Comparison of ENCODE assay signal across 8 cellular contexts in genomic region chr9:134066923-134067851, GRCh38. TPM values are rescaled to one million over a fixed set of nuclear protein-coding genes. Genes with fewer than 3 reads are reported as not detected.
DNase-seq lines count a peak whose midpoint lies in the region; ATAC-seq, FAIRE-seq and TF ChIP-seq lines count a peak whose summit lies in the region.

No MANE protein-coding gene starts in this region.

- H2BK12ac ChIP-seq in H1 (ENCODE audit: low read depth, low read length): no peak overlapping the region

- H3K79me2 ChIP-seq in H1 (ENCODE audit: control insufficient read depth in 1 of 2, insufficient read depth in 2 of 2, low read length in 2 of 2): peaks cover 33 to 50% of the 10 kb centered on the region in 2 experiments

- no peaks in the 10 kb centered on the region for H3K9me3 ChIP-seq in CD4-positive, alpha-beta T cell (ENCODE audit: control insufficient read depth, low read length)
- H3K9me3 ChIP-seq in H1 (ENCODE audit: insufficient read depth in 2 of 2, low read depth in 1 of 2, low read length in 1 of 2) (peaks cover 3 to 8% of the 10 kb centered on the region in 2 experiments; a peak in 2 of 4 replicates), mucosa of rectum (ENCODE audit: control insufficient read depth in 2 of 2, low read length in 2 of 2) (no peaks in the 10 kb centered on the region), transverse colon (no peaks in the 10 kb centered on the region)

- H3K9me3 Mint-ChIP-seq in CD4-positive, alpha-beta T cell: no peaks in the 10 kb centered on the region

- H4K91ac ChIP-seq in H1 (replicated peaks; ENCODE audit: insufficient read length, low read length): peak overlapping the region; percentile 88

- peaks cover 0 to 15% (median 8%) of the 10 kb centered on the region in 4 experiments; a peak in 5 of 7 replicates for H3K4me1 ChIP-seq in H1 (replicated peaks in 1 of 4; ENCODE audit: control insufficient read depth in 3 of 4, insufficient read depth in 4 of 4, low read length in 3 of 4)
- peaks cover 17 to 19% of the 10 kb centered on the region in 2 donors for H3K4me1 ChIP-seq in mucosa of rectum (ENCODE audit: control insufficient read depth in 2 of 2, insufficient read depth in 2 of 2, low read length in 2 of 2)
- H3K4me1 ChIP-seq in transverse colon: peaks cover 8 to 32% (median 24%) of the 10 kb centered on the region in 4 donors

- peaks cover 22% of the 10 kb centered on the region for H3K27me3 Mint-ChIP-seq in CD4-positive, alpha-beta T cell

- H3K56ac ChIP-seq in H1 (replicated peaks; ENCODE audit: insufficient read length, low read depth, low read length): peak overlapping the region; percentile 77

- H3K27ac ChIP-seq in CD4-positive, alpha-beta T cell (ENCODE audit: low read depth, low read length): no peak overlapping the region
- H3K27ac ChIP-seq in H1 (ENCODE audit: low read depth, low read length) (peak overlapping the region; percentile 65), mucosa of rectum (ENCODE audit: low read depth in 2 of 2, low read length in 2 of 2) (peak overlapping the region; percentile 69 to 71), transverse colon (peak overlapping the region; percentile 81 to 100 (median 99))

- no peak overlapping the region for H3K23ac ChIP-seq in H1 (ENCODE audit: insufficient read length)

- peaks cover 16% of the 10 kb centered on the region for H3K36me3 Mint-ChIP-seq in CD4-positive, alpha-beta T cell (ENCODE audit: low read depth)

- peak overlapping the region; percentile 91; the same call in 1 of the 2 replicates for H4K8ac ChIP-seq in H1 (ENCODE audit: extremely low read depth, insufficient read depth, low read length)

- 1% methylated on average over 57 of the region's 125 CpGs; no CpG with 5 or more reads in 1 of the 2 experiments for WGBS in H1 (ENCODE audit: extremely low coverage in 1 of 2, insufficient coverage in 1 of 2, insufficient read length in 1 of 2, insufficient replicate concordance in 2 of 2, low coverage in 1 of 2, low lambda C conversion rate in 2 of 2, missing lambda C conversion rate in 1 of 2), 2 experiments
- WGBS in transverse colon (ENCODE audit: low coverage in 1 of 2), 2 donors: 1% methylated on average over 92 of the region's 125 CpGs; no CpG with 5 or more reads in 1 of the 2 donors

- TF ChIP-seq RAD21 in H1 (IDR thresholded peaks at IDR 0.05 in 1 of 2, conservative IDR thresholded peaks at IDR 0.05 in 1 of 2; ENCODE audit: low read depth in 2 of 2, low read length in 2 of 2): no peak

- in situ Hi-C loops in transverse colon (cut with MboI; ENCODE audit: low pct_ligation_motif_present in 1 of 4, low pct_unique_long_range_greater_than_20kb in 1 of 4, low sequenced_read_pairs in 3 of 4): no loop called here

- peak in 7 of 10 experiments; percentile 12 to 42 (median 33) for DNase-seq in CD4-positive, alpha-beta T cell
- DNase-seq in HuH-7.5 (ENCODE audit: low spot score): peak; percentile 60
- peak; percentile 42 for DNase-seq in activated CD4-positive, alpha-beta T cell treated with anti-CD3 and anti-CD28 coated beads, Interleukin-2, amount 50 U/mL, for 1 hour
- DNase-seq in H1 (ENCODE audit: low read depth in 1 of 2, low spot score in 2 of 2): no peak
- peak; percentile 37 for DNase-seq in transverse colon

- H3K23me2 ChIP-seq in H1 (ENCODE audit: low read depth, low read length): peaks cover 5% of the 10 kb centered on the region

- H2BK15ac ChIP-seq in H1 (ENCODE audit: low read length): no peak overlapping the region

- peaks cover 15% of the 10 kb centered on the region for H3K27me3 ChIP-seq in CD4-positive, alpha-beta T cell (ENCODE audit: control insufficient read depth, insufficient read depth, low read length)
- H3K27me3 ChIP-seq in H1 (replicated peaks in 1 of 4; ENCODE audit: control insufficient read depth in 3 of 4, extremely low read depth in 1 of 4, insufficient read depth in 3 of 4, low read length in 3 of 4): peaks cover 0 to 13% (median 10%) of the 10 kb centered on the region in 4 experiments; a peak in 3 of 7 replicates
- H3K27me3 ChIP-seq in mucosa of rectum (ENCODE audit: control insufficient read depth in 2 of 2, insufficient read depth in 2 of 2, low read length in 2 of 2): peaks cover 6 to 12% of the 10 kb centered on the region in 2 donors
- H3K27me3 ChIP-seq in transverse colon: peaks cover 22% of the 10 kb centered on the region

- CTCF ChIA-PET in CD4-positive, alpha-beta T cell (lab: Charles Lee): interaction anchor here (1.1 kb wide), 1 partner anchor 42 kb away, joined by 3 read pairs; the partner anchor contains the start of gene BRD3OS
- CTCF ChIA-PET in H1 (lab: Charles Lee; ENCODE audit: partially characterized antibody): interaction anchor here (1.5 kb wide), 2 partner anchors 16 to 32 kb away, joined by 3 to 8 read pairs; no protein-coding TSS in a partner anchor

- 0 out of 2 replicates have a peak overlapping the region, but pooled peaks have one; percentile 35 for H2BK5ac ChIP-seq in H1 (ENCODE audit: low read depth, low read length)

- TF ChIP-seq CTCF in CD4-positive, alpha-beta T cell (IDR thresholded peaks at IDR 0.05): no peak
- no peak for TF ChIP-seq CTCF in H1 (IDR thresholded peaks at IDR 0.05; ENCODE audit: control extremely low read depth in 1 of 3, insufficient read depth in 1 of 3, low read depth in 1 of 3, low read length in 3 of 3)
- TF ChIP-seq CTCF in transverse colon (IDR thresholded peaks at IDR 0.05): no peak

- intact Hi-C loops in CD4-positive, alpha-beta T cell (cut with DNase I, micrococcal nuclease): loop anchor here in 1 of 2 experiments (2.0 to 10.0 kb wide), 2 partner anchors 262 to 1838 kb away; partner anchors contain the start of gene CAMSAP1
- intact Hi-C loops in transverse colon (cut with DNase I; ENCODE audit: low total_unique reads): loop anchor here (5.0 kb wide), 1 partner anchor 95 kb away; the partner anchor contains the start of gene RNU6ATAC

- POLR2A ChIA-PET in CD4-positive, alpha-beta T cell (lab: Charles Lee): interaction anchor here (0.9 to 2.0 kb wide), 6 partner anchors 25 to 389 kb away, joined by 3 to 10 read pairs (median 5); partner anchors contain the start of genes BRD3OS, RNU6ATAC and WDR5
- POLR2A ChIA-PET in H1 (lab: Charles Lee; ENCODE audit: partially characterized antibody): interaction anchor here (0.7 to 3.0 kb wide), 14 partner anchors 9 to 1992 kb away, joined by 3 to 19 read pairs (median 4); partner anchors contain the start of gene WDR5

- no peaks in the 10 kb centered on the region; a peak in 1 of 8 replicates for H3K36me3 ChIP-seq in H1 (ENCODE audit: control insufficient read depth in 2 of 4, insufficient read depth in 4 of 4, low read length in 3 of 4)
- no peaks in the 10 kb centered on the region for H3K36me3 ChIP-seq in mucosa of rectum (ENCODE audit: control insufficient read depth in 2 of 2, insufficient read depth in 2 of 2, low read length in 2 of 2)
- no peaks in the 10 kb centered on the region for H3K36me3 ChIP-seq in transverse colon

- peak overlapping the region; percentile 52 to 100 (median 92) for H3K4me3 ChIP-seq in H1 (ENCODE audit: extremely low read depth in 1 of 4, insufficient read depth in 2 of 4, low read depth in 3 of 4, low read length in 4 of 4)
- H3K4me3 ChIP-seq in mucosa of rectum (ENCODE audit: low read length in 2 of 2): peak overlapping the region; percentile 70 to 76
- H3K4me3 ChIP-seq in transverse colon: peak overlapping the region; percentile 75 to 93 (median 77)

- H3K4me3 Mint-ChIP-seq in CD4-positive, alpha-beta T cell: peak overlapping the region; percentile 95

- H2AFZ ChIP-seq in H1 (ENCODE audit: low read length): no peak overlapping the region

- H2BK20ac ChIP-seq in H1 (ENCODE audit: low read length): no peak overlapping the region

- peak overlapping the region; percentile 54 for H2BK120ac ChIP-seq in H1 (replicated peaks; ENCODE audit: low read depth, low read length)

- H3K4me1 Mint-ChIP-seq in CD4-positive, alpha-beta T cell (ENCODE audit: low read depth): peaks cover 46% of the 10 kb centered on the region

- peaks cover 30 to 34% of the 10 kb centered on the region in 2 experiments for H4K20me1 ChIP-seq in H1 (replicated peaks in 1 of 2; ENCODE audit: control insufficient read depth in 1 of 2, insufficient read depth in 2 of 2, low read length in 2 of 2)

- peak overlapping the region; percentile 87 to 88 for H3K4me2 ChIP-seq in H1 (ENCODE audit: insufficient read depth in 1 of 2, low read depth in 2 of 2, low read length in 2 of 2)

- FAIRE-seq in H1 (lab: Jason Lieb, UNC): no peak

- H3K4ac ChIP-seq in H1 (replicated peaks; ENCODE audit: insufficient read length, low read depth, low read length): peak overlapping the region; percentile 69

- peak overlapping the region; percentile 76 to 96 (median 88) for H3K9ac ChIP-seq in H1 (replicated peaks in 1 of 4; ENCODE audit: extremely low read depth in 1 of 4, low read depth in 3 of 4, low read length in 3 of 4)
- H3K9ac ChIP-seq in mucosa of rectum (ENCODE audit: low read depth in 1 of 2, low read length in 2 of 2): peak overlapping the region; percentile 77 to 84

- no peak overlapping the region for H2AK5ac ChIP-seq in H1 (ENCODE audit: low read depth, low read length)

- TF ChIP-seq POLR2A in H1 (IDR thresholded peaks at IDR 0.05; ENCODE audit: control extremely low read depth in 1 of 2, low read depth in 2 of 2, low read length in 2 of 2): peak in 1 of 2 experiments; percentile 41; a peak in 2 of 3 replicates
- TF ChIP-seq POLR2A in transverse colon (IDR thresholded peaks at IDR 0.05): no peak

- no peak for TF ChIP-seq EP300 in H1 (IDR thresholded peaks at IDR 0.05; ENCODE audit: borderline replicate concordance in 1 of 2, low read depth in 2 of 2, low read length in 2 of 2)
- no peak for TF ChIP-seq EP300 in transverse colon (IDR thresholded peaks at IDR 0.05; ENCODE audit: low read depth)

- no peak overlapping the region for H3K14ac ChIP-seq in H1 (ENCODE audit: insufficient read length)

- ATAC-seq in CD4-positive, alpha-beta T cell (ENCODE audit: poor library complexity): peak; percentile 5
- ATAC-seq in GM19397 (IDR thresholded peaks at IDR 0.05; ENCODE audit: unreplicated experiment) (peak; percentile 12), HG03280 (IDR thresholded peaks at IDR 0.05; ENCODE audit: unreplicated experiment) (no peak)

- peaks cover 19% of the 10 kb centered on the region for H3K79me1 ChIP-seq in H1 (ENCODE audit: low read depth, low read length)

- peak overlapping the region; percentile 92 for H3K27ac Mint-ChIP-seq in CD4-positive, alpha-beta T cell

- peak overlapping the region; percentile 60; the same call in 1 of the 2 replicates for H3K18ac ChIP-seq in H1 (ENCODE audit: extremely low read depth, low read length)

- peak overlapping the region; percentile 51 for H4K5ac ChIP-seq in H1 (ENCODE audit: insufficient read length, low read depth, low read length)

RNA-seq across cellular contexts. Expression of gene BRD3, which starts 0.6 kb away (rescaled TPM):
- 10 to 100 TPM; 26.7 to 29.0 TPM for total RNA-seq in CD4-positive, alpha-beta T cell
- total RNA-seq in H1 (2021; fragmentation: NEBNext Ultra II Directional; extraction: Animal tissue kit (Norgen Biotek cat#: 25700)): 82.7 and 87.8 TPM in 2 replicates
- polyA plus RNA-seq in H1 (2011; rRNA removed): 31.0 and 38.4 TPM in 2 replicates
- 15.4 TPM for polyA plus RNA-seq in H1 (2011; cell fraction: cytosol; rRNA removed)
- polyA plus RNA-seq in H1 (2011; cell fraction: nucleus; rRNA removed): 36.5 TPM
- 46.3 to 49.6 TPM (median 47.8 TPM) in 4 replicates for polyA plus RNA-seq in H1 (2012, experiment 1 of 2)
- 24.5 TPM for polyA plus RNA-seq in H1 (2012, experiment 2 of 2)
- polyA plus RNA-seq in H1 (2013, experiment 1 of 2): 34.4 TPM
- 34.5 TPM for polyA plus RNA-seq in H1 (2013, experiment 2 of 2)
- 15.6 and 21.7 TPM in 2 replicates for polyA minus RNA-seq in H1 (2011; rRNA and poly(A)+ RNA removed)
- polyA minus RNA-seq in H1 (2011; cell fraction: cytosol; rRNA and poly(A)+ RNA removed): 51.7 TPM
- 35.8 TPM for polyA minus RNA-seq in H1 (2011; cell fraction: nucleus; rRNA and poly(A)+ RNA removed)
- total RNA-seq in transverse colon: 10 to 100 TPM; 14.5 to 21.3 (median 17.2) TPM

RNA-seq across cellular contexts. Expression of gene BRD3OS, which starts 41.9 kb away (rescaled TPM):
- 1 to 10 TPM; 4.0 to 4.9 TPM for total RNA-seq in CD4-positive, alpha-beta T cell
- total RNA-seq in H1 (2021; fragmentation: NEBNext Ultra II Directional; extraction: Animal tissue kit (Norgen Biotek cat#: 25700)): 17.2 and 20.2 TPM in 2 replicates
- 12.7 and 13.6 TPM in 2 replicates for polyA plus RNA-seq in H1 (2011; rRNA removed)
- polyA plus RNA-seq in H1 (2011; cell fraction: cytosol; rRNA removed): 13.0 TPM
- polyA plus RNA-seq in H1 (2011; cell fraction: nucleus; rRNA removed): 11.0 TPM
- 12.5 to 16.9 TPM (median 14.6 TPM) in 4 replicates for polyA plus RNA-seq in H1 (2012, experiment 1 of 2)
- polyA plus RNA-seq in H1 (2012, experiment 2 of 2): 17.3 TPM
- 11.6 TPM for polyA plus RNA-seq in H1 (2013, experiment 1 of 2)
- 12.4 TPM for polyA plus RNA-seq in H1 (2013, experiment 2 of 2)
- polyA minus RNA-seq in H1 (2011; rRNA and poly(A)+ RNA removed): 6.7 and 9.0 TPM in 2 replicates
- 10.8 TPM for polyA minus RNA-seq in H1 (2011; cell fraction: cytosol; rRNA and poly(A)+ RNA removed)
- polyA minus RNA-seq in H1 (2011; cell fraction: nucleus; rRNA and poly(A)+ RNA removed): 7.3 TPM
- total RNA-seq in transverse colon: 1 to 10 TPM; 3.2 to 6.6 (median 4.4) TPM

Comparison
In these comparisons a context has a peak if more than half of its experiments do, and no peak if none do; other contexts are left out.
1. DNase-seq: peak in CD4-positive, alpha-beta T cell (7 of 10), HuH-7.5 (single experiment), activated CD4-positive, alpha-beta T cell treated with anti-CD3 and anti-CD28 coated beads, Interleukin-2, amount 50 U/mL, for 1 hour (single experiment) and transverse colon (single experiment); none in H1 (0 of 2).
2. Peak in every context shown above with its lines, with median percentiles within 50 percentile points of each other: H3K4me3 ChIP-seq.